In genomic region chrX:19563327-19563726, GRCh38 we compare ENCODE assay signal across 15 cellular contexts. TPM values are rescaled to one million over a fixed set of nuclear protein-coding genes. Genes with fewer than 3 reads are reported as not detected.
DNase-seq lines count a peak whose midpoint lies in the region; ATAC-seq and TF ChIP-seq lines count a peak whose summit lies in the region.
"Had no signal": no experiment of that assay in that cellular context is flagged by ENCODE, and none has a peak within 500 bp of the region (broad histone marks: within the 10 kb centered on the region; RNA-seq: fewer than 3 reads in every experiment).

No MANE protein-coding gene starts in this region.

- H3K27ac ChIP-seq in colonic mucosa = no peak overlapping the region

- no peak for DNase-seq in natural killer cell treated with Interleukin-12 subunit alpha and Interleukin-12 subunit beta and Interleukin-15 and Interleukin-18, amount 100 ng/mL, for 72 hours (ENCODE audit: low spot score)
- DNase-seq in natural killer cell = no peak
- DNase-seq in stimulated activated naive B cell treated with anti-CD40 and anti-IgM and Interleukin-4, amounts not matched to agents 10 μg/mL and 1 μg/mL and 100 μg/mL, for 72 hours = no peak
- DNase-seq in colonic mucosa = no peak
- DNase-seq in activated CD4-positive, alpha-beta T cell treated with anti-CD3 and anti-CD28 coated beads for 1 hour = no peak
- DNase-seq in HFFc6 = no peak
- DNase-seq: activated T-cell treated with anti-CD3 and anti-CD28 coated beads, Interleukin-2, amount 50 U/mL, for 1 hour; DMS79; glutamatergic neuron; left cardiac atrium; PC-3; T1000 had no signal

- H3K27me3 ChIP-seq in colonic mucosa = no peaks in the 10 kb centered on the region

- H3K36me3 Mint-ChIP-seq in natural killer cell treated with Interleukin-12 subunit alpha and Interleukin-12 subunit beta and Interleukin-15 and Interleukin-18, amount 100 ng/mL, for 72 hours = peaks cover 4% of the 10 kb centered on the region
- H3K36me3 Mint-ChIP-seq in natural killer cell (no peaks in the 10 kb centered on the region), IgD-negative memory B cell (peaks cover 2% of the 10 kb centered on the region), HFFc6 (ENCODE audit: low read depth) (no peaks in the 10 kb centered on the region; the same call in 1 of the 2 replicates)
- peaks cover 4 to 24% of the 10 kb centered on the region in 2 donors for H3K36me3 Mint-ChIP-seq in stimulated activated naive B cell treated with anti-CD40 and anti-IgM and Interleukin-4, amounts not matched to agents 10 μg/mL and 1 μg/mL and 100 μg/mL, for 72 hours

- H3K4me1 Mint-ChIP-seq in natural killer cell treated with Interleukin-12 subunit alpha and Interleukin-12 subunit beta and Interleukin-15 and Interleukin-18, amount 100 ng/mL, for 72 hours (ENCODE audit: low read depth in 2 of 2) = peaks cover 14 to 16% of the 10 kb centered on the region in 2 donors
- peaks cover 0 to 4% of the 10 kb centered on the region in 2 donors for H3K4me1 Mint-ChIP-seq in natural killer cell
- H3K4me1 Mint-ChIP-seq in IgD-negative memory B cell = peaks cover 18 to 23% (median 21%) of the 10 kb centered on the region in 3 donors
- peaks cover 22 to 27% of the 10 kb centered on the region in 2 donors for H3K4me1 Mint-ChIP-seq in stimulated activated naive B cell treated with anti-CD40 and anti-IgM and Interleukin-4, amounts not matched to agents 10 μg/mL and 1 μg/mL and 100 μg/mL, for 72 hours
- H3K4me1 Mint-ChIP-seq in HFFc6 (ENCODE audit: low read depth) = peaks cover 22% of the 10 kb centered on the region

- no peaks in the 10 kb centered on the region for H3K4me1 ChIP-seq in colonic mucosa

- no peak overlapping the region for H3K4me3 ChIP-seq in colonic mucosa

- no peaks in the 10 kb centered on the region for H3K9me3 Mint-ChIP-seq in natural killer cell treated with Interleukin-12 subunit alpha and Interleukin-12 subunit beta and Interleukin-15 and Interleukin-18, amount 100 ng/mL, for 72 hours
- H3K9me3 Mint-ChIP-seq in natural killer cell (no peaks in the 10 kb centered on the region), IgD-negative memory B cell (no peaks in the 10 kb centered on the region), HFFc6 (no peaks in the 10 kb centered on the region)
- H3K9me3 Mint-ChIP-seq in stimulated activated naive B cell treated with anti-CD40 and anti-IgM and Interleukin-4, amounts not matched to agents 10 μg/mL and 1 μg/mL and 100 μg/mL, for 72 hours = no peaks in the 10 kb centered on the region

- ATAC-seq in natural killer cell treated with Interleukin-12 subunit alpha and Interleukin-12 subunit beta and Interleukin-15 and Interleukin-18, amount 100 ng/mL, for 72 hours = no peak
- ATAC-seq in natural killer cell (no peak), GM21786 (IDR thresholded peaks at IDR 0.05; ENCODE audit: unreplicated experiment) (peak; percentile 52)
- peak; percentile 41 to 63 for ATAC-seq in stimulated activated naive B cell treated with anti-CD40 and anti-IgM and Interleukin-4, amounts not matched to agents 10 μg/mL and 1 μg/mL and 100 μg/mL, for 72 hours (replicated peaks)
- ATAC-seq: left cardiac atrium, PC-3 had no signal

- H3K4me3 Mint-ChIP-seq in natural killer cell treated with Interleukin-12 subunit alpha and Interleukin-12 subunit beta and Interleukin-15 and Interleukin-18, amount 100 ng/mL, for 72 hours = peak overlapping the region; percentile 22
- no peak overlapping the region for H3K4me3 Mint-ChIP-seq in natural killer cell
- peak overlapping the region; percentile 30 to 85 (median 62) for H3K4me3 Mint-ChIP-seq in IgD-negative memory B cell
- no peak overlapping the region for H3K4me3 Mint-ChIP-seq in stimulated activated naive B cell treated with anti-CD40 and anti-IgM and Interleukin-4, amounts not matched to agents 10 μg/mL and 1 μg/mL and 100 μg/mL, for 72 hours
- H3K4me3 Mint-ChIP-seq in HFFc6 = no peak overlapping the region
- H3K4me3 Mint-ChIP-seq: nephron had no signal

- intact Hi-C loops in natural killer cell (cut with micrococcal nuclease) = no loop called here
- intact Hi-C loops in colonic mucosa (cut with DNase I) = no loop called here

- no peak overlapping the region for H3K9ac ChIP-seq in colonic mucosa (ENCODE audit: low read depth in 2 of 2, low read length in 2 of 2)

- H3K27ac Mint-ChIP-seq in natural killer cell treated with Interleukin-12 subunit alpha and Interleukin-12 subunit beta and Interleukin-15 and Interleukin-18, amount 100 ng/mL, for 72 hours = peak overlapping the region; percentile 76 to 90
- no peak overlapping the region for H3K27ac Mint-ChIP-seq in natural killer cell
- peak overlapping the region; percentile 14 to 93 (median 76) for H3K27ac Mint-ChIP-seq in IgD-negative memory B cell
- peak overlapping the region; percentile 74 for H3K27ac Mint-ChIP-seq in stimulated activated naive B cell treated with anti-CD40 and anti-IgM and Interleukin-4, amounts not matched to agents 10 μg/mL and 1 μg/mL and 100 μg/mL, for 72 hours
- H3K27ac Mint-ChIP-seq in HFFc6 = no peak overlapping the region
- H3K27ac Mint-ChIP-seq: nephron had no signal

- no peak for TF ChIP-seq CTCF in natural killer cell (IDR thresholded peaks at IDR 0.05)
- no peak for TF ChIP-seq CTCF in colonic mucosa (IDR thresholded peaks at IDR 0.05)
- TF ChIP-seq CTCF in HFFc6 (IDR thresholded peaks at IDR 0.05) = no peak

- no peaks in the 10 kb centered on the region for H3K36me3 ChIP-seq in colonic mucosa

- no peaks in the 10 kb centered on the region for H3K27me3 Mint-ChIP-seq in natural killer cell treated with Interleukin-12 subunit alpha and Interleukin-12 subunit beta and Interleukin-15 and Interleukin-18, amount 100 ng/mL, for 72 hours
- H3K27me3 Mint-ChIP-seq in natural killer cell (ENCODE audit: low read depth in 2 of 2) (no peaks in the 10 kb centered on the region), IgD-negative memory B cell (no peaks in the 10 kb centered on the region), HFFc6 (ENCODE audit: insufficient read depth) (no peaks in the 10 kb centered on the region)
- H3K27me3 Mint-ChIP-seq in stimulated activated naive B cell treated with anti-CD40 and anti-IgM and Interleukin-4, amounts not matched to agents 10 μg/mL and 1 μg/mL and 100 μg/mL, for 72 hours = peaks cover 0 to 5% of the 10 kb centered on the region in 2 donors

- no peaks in the 10 kb centered on the region for H3K9me3 ChIP-seq in colonic mucosa

RNA-seq across cellular contexts. Expression of gene MAP3K15, which starts 48.0 kb away (rescaled TPM):
- total RNA-seq in natural killer cell treated with Interleukin-12 subunit alpha and Interleukin-12 subunit beta and Interleukin-15 and Interleukin-18, amount 100 ng/mL, for 72 hours = under 1 TPM in 1 of 2 donors, not detected in 1; 0.17 TPM
- total RNA-seq in natural killer cell = under 1 TPM in 1 of 3 donors, not detected in 2; 0.18 TPM
- polyA plus RNA-seq in IgD-negative memory B cell = not detected
- total RNA-seq in colonic mucosa = under 1 TPM in 1 of 2 donors, not detected in 1; 0.25 TPM
- under 1 TPM; 0.09 to 0.29 (median 0.23) TPM for total RNA-seq in HFFc6 (2021; fragmentation: NEBNext Ultra II Directional; extraction: Animal tissue kit (Norgen Biotek cat#: 25700))

Comparison
In these comparisons a context has a peak if more than half of its experiments do, and no peak if none do; other contexts are left out.
1. H3K27ac Mint-ChIP-seq: peak in natural killer cell treated with Interleukin-12 subunit alpha and Interleukin-12 subunit beta and Interleukin-15 and Interleukin-18, amount 100 ng/mL, for 72 hours (2 of 2), IgD-negative memory B cell (3 of 3) and stimulated activated naive B cell treated with anti-CD40 and anti-IgM and Interleukin-4, amounts not matched to agents 10 μg/mL and 1 μg/mL and 100 μg/mL, for 72 hours (single experiment); none in natural killer cell (0 of 2) and HFFc6 (single experiment).
2. H3K4me3 Mint-ChIP-seq: peak in natural killer cell treated with Interleukin-12 subunit alpha and Interleukin-12 subunit beta and Interleukin-15 and Interleukin-18, amount 100 ng/mL, for 72 hours (single experiment) and IgD-negative memory B cell (4 of 4); none in natural killer cell (single experiment), stimulated activated naive B cell treated with anti-CD40 and anti-IgM and Interleukin-4, amounts not matched to agents 10 μg/mL and 1 μg/mL and 100 μg/mL, for 72 hours (0 of 2) and HFFc6 (single experiment).
3. ATAC-seq: peak in GM21786 (single experiment) and stimulated activated naive B cell treated with anti-CD40 and anti-IgM and Interleukin-4, amounts not matched to agents 10 μg/mL and 1 μg/mL and 100 μg/mL, for 72 hours (2 of 2); none in natural killer cell treated with Interleukin-12 subunit alpha and Interleukin-12 subunit beta and Interleukin-15 and Interleukin-18, amount 100 ng/mL, for 72 hours (0 of 2) and natural killer cell (0 of 3).